ENCODE assay signal across 25 cellular contexts in the genomic region with DNA sequence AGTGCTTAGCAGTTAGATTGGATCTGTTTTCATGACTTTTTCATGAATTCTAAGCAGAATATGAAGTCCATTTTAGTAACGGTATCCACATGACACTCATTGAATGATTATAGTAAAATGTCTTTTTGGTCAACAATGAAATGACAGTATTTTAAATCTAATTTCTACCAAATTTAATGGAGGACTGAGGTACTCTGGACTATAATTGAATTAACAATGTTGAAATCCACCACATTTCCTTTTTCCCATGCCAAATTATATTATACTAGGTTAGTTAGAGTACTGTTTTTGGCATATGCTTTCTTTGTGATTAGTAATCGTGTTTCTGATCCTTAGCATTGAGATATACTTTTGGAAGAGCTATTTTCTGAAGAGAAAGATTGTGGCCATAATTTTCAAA. TPM values are rescaled to one million over a fixed set of nuclear protein-coding genes. Genes with fewer than 3 reads are reported as not detected.
DNase-seq lines count a peak whose midpoint lies in the region; ATAC-seq, FAIRE-seq and TF ChIP-seq lines count a peak whose summit lies in the region.
"Had no signal": no experiment of that assay in that cellular context is flagged by ENCODE, and none has a peak within 500 bp of the region (broad histone marks: within the 10 kb centered on the region; RNA-seq: fewer than 3 reads in every experiment).

No MANE protein-coding gene starts in this region.

- no peak overlapping the region for H3K4me3 Mint-ChIP-seq in activated naive CD4-positive, alpha-beta T cell treated with anti-CD3 and anti-CD28 coated beads for 36 hours
- H3K4me3 Mint-ChIP-seq in astrocyte (ENCODE audit: unreplicated experiment): no peak overlapping the region
- no peak overlapping the region for H3K4me3 Mint-ChIP-seq in type B pancreatic cell
- H3K4me3 Mint-ChIP-seq: neural crest cell, WTC11 had no signal

- FAIRE-seq in astrocyte (lab: Jason Lieb, UNC) (no peak), HepG2 (lab: Jason Lieb, UNC) (no peak)

- POLR2A ChIA-PET in HepG2 (lab: Yijun Ruan, JAX): no interaction called here

- TF ChIP-seq CTCF in astrocyte (IDR thresholded peaks at IDR 0.05; ENCODE audit: insufficient read depth, low read depth, low read length) (no peak), smooth muscle cell (IDR thresholded peaks at IDR 0.05; ENCODE audit: borderline replicate concordance, insufficient read depth, poor library complexity, severe bottlenecking) (no peak), type B pancreatic cell (conservative IDR thresholded peaks at IDR 0.05) (no peak), mucosa of descending colon (IDR thresholded peaks at IDR 0.05) (no peak), HepG2 (CRISPR knock-in tag; IDR thresholded peaks at IDR 0.05) (no peak)

- H3K27me3 Mint-ChIP-seq in activated naive CD4-positive, alpha-beta T cell treated with anti-CD3 and anti-CD28 coated beads for 36 hours (ENCODE audit: low read depth): no peaks in the 10 kb centered on the region
- H3K27me3 Mint-ChIP-seq in astrocyte (ENCODE audit: low read depth, unreplicated experiment): no peaks in the 10 kb centered on the region
- H3K27me3 Mint-ChIP-seq in type B pancreatic cell: no peaks in the 10 kb centered on the region
- H3K27me3 Mint-ChIP-seq: progenitor cell of endocrine pancreas had no signal

- H3K9ac ChIP-seq in astrocyte (ENCODE audit: low read length): no peak overlapping the region
- no peak overlapping the region for H3K9ac ChIP-seq in smooth muscle cell (ENCODE audit: low read depth)
- H3K9ac ChIP-seq in HepG2 (ENCODE audit: insufficient read depth, low read depth, low read length): no peak overlapping the region

- H3K4me1 Mint-ChIP-seq in activated naive CD4-positive, alpha-beta T cell treated with anti-CD3 and anti-CD28 coated beads for 36 hours (ENCODE audit: low read depth): peaks cover 64% of the 10 kb centered on the region
- H3K4me1 Mint-ChIP-seq in astrocyte (ENCODE audit: low read depth, unreplicated experiment) (peaks cover 14% of the 10 kb centered on the region), type B pancreatic cell (ENCODE audit: unreplicated experiment) (peaks cover 9% of the 10 kb centered on the region)

- no peak for TF ChIP-seq RAD21 in HepG2 (CRISPR knock-in tag; IDR thresholded peaks at IDR 0.05)

- H3K27ac Mint-ChIP-seq in activated naive CD4-positive, alpha-beta T cell treated with anti-CD3 and anti-CD28 coated beads for 36 hours: peak overlapping the region; percentile 70
- H3K27ac Mint-ChIP-seq in activated naive CD4-positive, alpha-beta T cell treated with anti-CD3 and anti-CD28 coated beads, Interleukin-2, amount 50 U/mL, for 72 hours: peak overlapping the region in 1 of 2 donors; percentile 63
- peak overlapping the region; percentile 70 for H3K27ac Mint-ChIP-seq in astrocyte (ENCODE audit: unreplicated experiment)
- no peak overlapping the region for H3K27ac Mint-ChIP-seq in type B pancreatic cell
- H3K27ac Mint-ChIP-seq: progenitor cell of endocrine pancreas, WTC11 had no signal

- peaks cover 15% of the 10 kb centered on the region for H3K36me3 Mint-ChIP-seq in activated naive CD4-positive, alpha-beta T cell treated with anti-CD3 and anti-CD28 coated beads for 36 hours (ENCODE audit: low read depth)
- H3K36me3 Mint-ChIP-seq in activated naive CD4-positive, alpha-beta T cell treated with anti-CD3 and anti-CD28 coated beads, Interleukin-2, amount 50 U/mL, for 72 hours: peaks cover 0 to 40% of the 10 kb centered on the region in 2 donors
- H3K36me3 Mint-ChIP-seq in astrocyte (ENCODE audit: low read depth, unreplicated experiment): no peaks in the 10 kb centered on the region
- H3K36me3 Mint-ChIP-seq in type B pancreatic cell: peaks cover 25% of the 10 kb centered on the region

- no TSS peak for BruUV-seq in HepG2 (replicated peaks; lab: Mats Ljungman, UMichigan)

- in situ Hi-C loops in HepG2 (cut with HindIII; ENCODE audit: extremely low pct_ligation_motif_present, low pct_unique_long_range_greater_than_20kb): no loop called here

- H3K79me2 ChIP-seq in astrocyte (ENCODE audit: insufficient read depth, low read length): peaks cover 64% of the 10 kb centered on the region
- peaks cover 48% of the 10 kb centered on the region for H3K79me2 ChIP-seq in smooth muscle cell (ENCODE audit: low read depth)
- H3K79me2 ChIP-seq in HepG2 (ENCODE audit: insufficient read depth, low read length): peaks cover 50% of the 10 kb centered on the region

- H3K9me3 ChIP-seq in astrocyte (ENCODE audit: insufficient read depth, low read depth, low read length): no peaks in the 10 kb centered on the region
- no peaks in the 10 kb centered on the region for H3K9me3 ChIP-seq in smooth muscle cell (replicated peaks; ENCODE audit: low read depth)
- no peaks in the 10 kb centered on the region for H3K9me3 ChIP-seq in mucosa of descending colon
- peaks cover 5% of the 10 kb centered on the region; the same call in 1 of the 2 replicates for H3K9me3 ChIP-seq in HepG2 (ENCODE audit: low read length)
- H3K9me3 ChIP-seq: Peyer's patch, sigmoid colon had no signal

- intact Hi-C loops in activated naive CD4-positive, alpha-beta T cell treated with anti-CD3 and anti-CD28 coated beads for 36 hours (cut with micrococcal nuclease): no loop called here
- intact Hi-C loops in mucosa of descending colon (cut with DNase I, micrococcal nuclease) (no loop called here), HepG2 (cut with micrococcal nuclease; ENCODE audit: unreplicated experiment) (no loop called here)

- H3K9me3 Mint-ChIP-seq in activated naive CD4-positive, alpha-beta T cell treated with anti-CD3 and anti-CD28 coated beads for 36 hours: peaks cover 4% of the 10 kb centered on the region
- peaks cover 0 to 6% of the 10 kb centered on the region in 2 donors for H3K9me3 Mint-ChIP-seq in activated naive CD4-positive, alpha-beta T cell treated with anti-CD3 and anti-CD28 coated beads, Interleukin-2, amount 50 U/mL, for 72 hours
- peaks cover 3% of the 10 kb centered on the region for H3K9me3 Mint-ChIP-seq in astrocyte (ENCODE audit: unreplicated experiment)
- H3K9me3 Mint-ChIP-seq in type B pancreatic cell: no peaks in the 10 kb centered on the region

- H4K20me1 ChIP-seq in astrocyte (ENCODE audit: insufficient read depth, low read length) (peaks cover 34% of the 10 kb centered on the region), smooth muscle cell (ENCODE audit: low read depth) (peaks cover 11% of the 10 kb centered on the region), HepG2 (ENCODE audit: insufficient read depth, low read length) (peaks cover 5% of the 10 kb centered on the region; the same call in 1 of the 2 replicates)

- H2AFZ ChIP-seq in astrocyte (ENCODE audit: low read depth, low read length) (no peak overlapping the region), smooth muscle cell (ENCODE audit: low read depth) (no peak overlapping the region), HepG2 (ENCODE audit: low read length) (no peak overlapping the region)

- H3K27ac ChIP-seq in astrocyte (ENCODE audit: low read depth, low read length) (no peak overlapping the region), smooth muscle cell (ENCODE audit: low read depth) (peak overlapping the region; percentile 7), HepG2 (ENCODE audit: extremely low read length, insufficient read depth, low read length) (no peak overlapping the region)
- H3K27ac ChIP-seq: heart right ventricle, Peyer's patch, sigmoid colon, SJCRH30 had no signal

- H3K4me1 ChIP-seq in astrocyte (ENCODE audit: insufficient read depth, low read length): peaks cover 7% of the 10 kb centered on the region
- peaks cover 3% of the 10 kb centered on the region for H3K4me1 ChIP-seq in smooth muscle cell (ENCODE audit: low read depth)
- H3K4me1 ChIP-seq in mucosa of descending colon (ENCODE audit: low read depth): peaks cover 9% of the 10 kb centered on the region
- no peaks in the 10 kb centered on the region for H3K4me1 ChIP-seq in HepG2 (ENCODE audit: insufficient read depth, low read length)
- H3K4me1 ChIP-seq: SJCRH30 had no signal

- H3K36me3 ChIP-seq in astrocyte (ENCODE audit: insufficient read depth, low read length) (no peaks in the 10 kb centered on the region), smooth muscle cell (ENCODE audit: low read depth) (no peaks in the 10 kb centered on the region), mucosa of descending colon (ENCODE audit: low read depth) (no peaks in the 10 kb centered on the region), HepG2 (replicated peaks in 1 of 2; ENCODE audit: control insufficient read depth in 1 of 2, insufficient read depth in 2 of 2, low read length in 2 of 2) (no peaks in the 10 kb centered on the region)
- H3K36me3 ChIP-seq: heart right ventricle, Peyer's patch, sigmoid colon, SJCRH30 had no signal

- no peaks in the 10 kb centered on the region for H3F3A ChIP-seq in smooth muscle cell (ENCODE audit: low read depth)

- no peak for TF ChIP-seq EP300 in HepG2 (IDR thresholded peaks at IDR 0.05; ENCODE audit: low read depth in 2 of 2, low read length in 2 of 2)
- TF ChIP-seq EP300 in HepG2 (CRISPR knock-in tag; IDR thresholded peaks at IDR 0.05; ENCODE audit: borderline replicate concordance): no peak

- TF ChIP-seq POLR2A in HepG2 (IDR thresholded peaks at IDR 0.05; ENCODE audit: insufficient read depth in 1 of 2, low read depth in 2 of 2, low read length in 2 of 2): no peak

- DNase-seq in activated naive CD4-positive, alpha-beta T cell treated with anti-CD3 and anti-CD28 coated beads for 36 hours: no peak
- no peak for DNase-seq in activated naive CD4-positive, alpha-beta T cell treated with anti-CD3 and anti-CD28 coated beads, Interleukin-2, amount 50 U/mL, for 72 hours (ENCODE audit: low spot score in 2 of 2)
- DNase-seq in SK-N-DZ (ENCODE audit: low spot score) (peak; percentile 73), astrocyte (ENCODE audit: low read depth) (no peak), smooth muscle cell (lab: John Stamatoyannopoulos, UW; ENCODE audit: unreplicated experiment) (no peak), type B pancreatic cell (ENCODE audit: extremely low spot score, unreplicated experiment) (no peak), mucosa of descending colon (no peak), HepG2 (ENCODE audit: low spot score) (no peak)
- DNase-seq: activated CD8-positive, alpha-beta memory T cell treated with anti-CD3 and anti-CD28 coated beads for 24 hours; caudate nucleus; GDM1; HCEC 1CT; heart right ventricle; IMR-90; NCI-H1417 treated with DMSO at 0.1 percent for 48 hours; NCI-H524; Peyer's patch; sigmoid colon; SJCRH30; stimulated activated CD8-positive, alpha-beta memory T cell treated with anti-CD3 and anti-CD28 coated beads, Interleukin-4, amount 100 ng/mL, for 48 hours; substantia nigra had no signal

- H3K4me3 ChIP-seq in astrocyte (ENCODE audit: insufficient read depth, low read depth, low read length) (no peak overlapping the region), smooth muscle cell (no peak overlapping the region), mucosa of descending colon (no peak overlapping the region), HepG2 (replicated peaks in 1 of 3; ENCODE audit: insufficient read depth in 1 of 3, low read depth in 2 of 3, low read length in 3 of 3) (no peak overlapping the region)
- H3K4me3 ChIP-seq: heart right ventricle, Peyer's patch, sigmoid colon, SJCRH30 had no signal

- no peak for ATAC-seq in activated naive CD4-positive, alpha-beta T cell treated with anti-CD3 and anti-CD28 coated beads, Interleukin-2, amount 50 U/mL, for 72 hours
- no peak for ATAC-seq in mucosa of descending colon
- ATAC-seq in HepG2: no peak
- ATAC-seq: heart right ventricle, left lobe of liver, WTC11 had no signal

- no peak overlapping the region for H3K4me2 ChIP-seq in astrocyte (ENCODE audit: low read length)
- peak overlapping the region; percentile 19 for H3K4me2 ChIP-seq in smooth muscle cell
- no peak overlapping the region for H3K4me2 ChIP-seq in HepG2 (ENCODE audit: low read depth, low read length)

- 97% methylated on average over 2 of the region's 2 CpGs for WGBS in smooth muscle cell (ENCODE audit: low lambda C conversion rate)
- 97% methylated on average over 2 of the region's 2 CpGs for WGBS in HepG2 (ENCODE audit: low lambda C conversion rate)

- H3K27me3 ChIP-seq in astrocyte (ENCODE audit: insufficient read depth, low read length) (no peaks in the 10 kb centered on the region), smooth muscle cell (ENCODE audit: low read depth) (no peaks in the 10 kb centered on the region), HepG2 (ENCODE audit: control insufficient read depth in 1 of 2, insufficient read depth in 2 of 2, low read length in 2 of 2) (no peaks in the 10 kb centered on the region)
- H3K27me3 ChIP-seq: heart right ventricle, Peyer's patch, sigmoid colon, SJCRH30 had no signal

- CTCF ChIA-PET in activated naive CD4-positive, alpha-beta T cell treated with anti-CD3 and anti-CD28 coated beads for 36 hours (lab: Charles Lee): interaction anchor here (0.8 to 1.7 kb wide), 2 partner anchors 14 to 40 kb away, joined by 3 to 4 read pairs; no protein-coding TSS in a partner anchor
- CTCF ChIA-PET in HepG2 (lab: Yijun Ruan, JAX; ENCODE audit: low intra/inter-chr PET ratio, low total read pairs): no interaction called here

RNA-seq across cellular contexts. Expression of a gene that starts 40.6 kb away (rescaled TPM):
- total RNA-seq in activated naive CD4-positive, alpha-beta T cell treated with anti-CD3 and anti-CD28 coated beads for 36 hours: 100 to 1,000 TPM; 106 to 108 TPM
- 100 to 1,000 TPM in 1 of 2 donors, 10 to 100 TPM in 1; 84.6 to 102 TPM for total RNA-seq in activated naive CD4-positive, alpha-beta T cell treated with anti-CD3 and anti-CD28 coated beads, Interleukin-2, amount 50 U/mL, for 72 hours
- polyA plus RNA-seq in SK-N-DZ (2014; cell fraction: cytosol; rRNA removed): 13.8 and 14.2 TPM in 2 replicates
- polyA plus RNA-seq in SK-N-DZ (2014; cell fraction: nucleus; rRNA removed): 9.7 TPM in 2 replicates
- total RNA-seq in astrocyte: 18.5 and 24.1 TPM in 2 replicates
- total RNA-seq in smooth muscle cell: 24.0 and 31.5 TPM in 2 replicates
- 12.6 and 16.4 TPM in 2 replicates for polyA plus RNA-seq in smooth muscle cell
- total RNA-seq in type B pancreatic cell (ENCODE audit: low replicate concordance): 26.0 and 27.8 TPM in 2 replicates
- 100 to 1,000 TPM in 2 of 3 donors, 10 to 100 TPM in 1; 60.5 to 116 (median 101) TPM for total RNA-seq in mucosa of descending colon
- 25.0 and 40.7 TPM in 2 replicates for total RNA-seq in HepG2 (2016; rRNA removed; fragmentation: Illumina TruSeq; extraction: Trizol)
- 4.1 and 6.0 TPM in 2 replicates for total RNA-seq in HepG2 (2016; cell fraction: cytosol; rRNA removed; fragmentation: Illumina TruSeq; extraction: Trizol; ENCODE audit: low read depth)
- 25.3 and 38.9 TPM in 2 replicates for total RNA-seq in HepG2 (2016; cell fraction: insoluble cytoplasmic fraction; rRNA removed; fragmentation: Illumina TruSeq; extraction: Trizol)
- 22.1 and 22.9 TPM in 2 replicates for total RNA-seq in HepG2 (2016; cell fraction: membrane; rRNA removed; fragmentation: Illumina TruSeq; extraction: Trizol)
- total RNA-seq in HepG2 (2016; cell fraction: nucleus; rRNA removed; fragmentation: Illumina TruSeq; extraction: Trizol): 15.2 and 19.0 TPM in 2 replicates
- 15.4 and 19.6 TPM in 2 replicates for polyA plus RNA-seq in HepG2 (2011; rRNA removed)
- polyA plus RNA-seq in HepG2 (2011; cell fraction: cytosol; rRNA removed): 8.3 and 14.9 TPM in 2 replicates
- 4.3 and 5.7 TPM in 2 replicates for polyA plus RNA-seq in HepG2 (2011; cell fraction: nucleus; rRNA removed)
- 17.1 and 18.8 TPM in 2 replicates for polyA plus RNA-seq in HepG2 (2012)
- 3.5 and 5.5 TPM in 2 replicates for polyA plus RNA-seq in HepG2 (2016; cell fraction: cytosol; fragmentation: Illumina TruSeq; extraction: Trizol; ENCODE audit: low read depth)
- polyA plus RNA-seq in HepG2 (2016; cell fraction: insoluble cytoplasmic fraction; fragmentation: Illumina TruSeq; extraction: Trizol; ENCODE audit: low read depth): 37.1 and 39.0 TPM in 2 replicates
- polyA plus RNA-seq in HepG2 (2016; cell fraction: membrane; fragmentation: Illumina TruSeq; extraction: Trizol; ENCODE audit: low read depth): 14.3 and 17.7 TPM in 2 replicates
- polyA plus RNA-seq in HepG2 (2016; cell fraction: nucleus; fragmentation: Illumina TruSeq; extraction: Trizol; ENCODE audit: insufficient read depth, low read depth): 17.8 and 18.4 TPM in 2 replicates
- polyA minus RNA-seq in HepG2 (2011; rRNA and poly(A)+ RNA removed; ENCODE audit: low replicate concordance): 9.0 and 11.6 TPM in 2 replicates
- polyA minus RNA-seq in HepG2 (2011; cell fraction: cytosol; rRNA and poly(A)+ RNA removed): 15.6 and 18.7 TPM in 2 replicates
- polyA minus RNA-seq in HepG2 (2011; cell fraction: nucleus; rRNA and poly(A)+ RNA removed): 23.7 and 30.1 TPM in 2 replicates
